In the genomic region with DNA sequence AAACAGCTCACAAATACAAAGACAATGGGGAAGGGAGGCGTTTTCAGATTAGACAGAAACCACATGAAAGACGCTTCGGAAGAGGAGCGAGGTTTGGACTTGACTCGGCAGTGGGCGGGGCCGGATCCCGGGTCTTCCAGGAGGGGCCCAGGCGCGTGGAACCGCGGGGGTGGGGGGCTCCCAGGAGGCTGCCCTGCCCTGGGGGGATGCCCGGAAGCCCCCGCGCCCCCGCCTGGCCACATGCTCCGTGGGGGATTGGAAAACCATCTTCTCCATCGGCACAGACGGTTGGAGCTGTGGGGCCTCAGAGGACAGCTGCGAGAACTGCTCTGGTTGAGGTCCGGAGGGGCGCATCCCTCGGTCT, we compare ENCODE assay signal across 16 cellular contexts.
DNase-seq lines count a peak whose midpoint lies in the region; ATAC-seq and TF ChIP-seq lines count a peak whose summit lies in the region.
"Had no signal": no experiment of that assay in that cellular context is flagged by ENCODE, and none has a peak within 500 bp of the region (broad histone marks: within the 10 kb centered on the region; RNA-seq: fewer than 3 reads in every experiment).

No MANE protein-coding gene starts in this region.

- no peaks in the 10 kb centered on the region for H3K27me3 ChIP-seq in endodermal cell (ENCODE audit: control insufficient read depth, insufficient read depth, low read length, poor library complexity, severe bottlenecking)

- peaks cover 56% of the 10 kb centered on the region for H3K4me1 Mint-ChIP-seq in activated naive CD4-positive, alpha-beta T cell treated with anti-CD3 and anti-CD28 coated beads, Interleukin-2, amount 10 ng/mL, durations not matched to agents 7 days and 5 days
- H3K4me1 Mint-ChIP-seq in activated CD4-positive, alpha-beta memory T cell treated with anti-CD3 and anti-CD28 coated beads, Interleukin-2, amount 10 ng/mL, durations not matched to agents 7 days and 5 days = peaks cover 19% of the 10 kb centered on the region
- no peaks in the 10 kb centered on the region for H3K4me1 Mint-ChIP-seq in endodermal cell

- H3K27ac Mint-ChIP-seq in activated naive CD4-positive, alpha-beta T cell treated with anti-CD3 and anti-CD28 coated beads, Interleukin-2, amount 10 ng/mL, durations not matched to agents 7 days and 5 days = peak overlapping the region; percentile 91
- H3K27ac Mint-ChIP-seq in activated CD4-positive, alpha-beta memory T cell treated with anti-CD3 and anti-CD28 coated beads, Interleukin-2, amount 10 ng/mL, durations not matched to agents 7 days and 5 days = no peak overlapping the region
- no peak overlapping the region for H3K27ac Mint-ChIP-seq in endodermal cell

- H3K9me3 Mint-ChIP-seq in activated naive CD4-positive, alpha-beta T cell treated with anti-CD3 and anti-CD28 coated beads, Interleukin-2, amount 10 ng/mL, durations not matched to agents 7 days and 5 days = peaks cover 2% of the 10 kb centered on the region
- H3K9me3 Mint-ChIP-seq in activated CD4-positive, alpha-beta memory T cell treated with anti-CD3 and anti-CD28 coated beads, Interleukin-2, amount 10 ng/mL, durations not matched to agents 7 days and 5 days = no peaks in the 10 kb centered on the region
- no peaks in the 10 kb centered on the region for H3K9me3 Mint-ChIP-seq in endodermal cell

- H3K4me3 Mint-ChIP-seq in activated naive CD4-positive, alpha-beta T cell treated with anti-CD3 and anti-CD28 coated beads, Interleukin-2, amount 10 ng/mL, durations not matched to agents 7 days and 5 days = peak overlapping the region; percentile 60
- no peak overlapping the region for H3K4me3 Mint-ChIP-seq in activated CD4-positive, alpha-beta memory T cell treated with anti-CD3 and anti-CD28 coated beads, Interleukin-2, amount 10 ng/mL, durations not matched to agents 7 days and 5 days
- no peak overlapping the region for H3K4me3 Mint-ChIP-seq in endodermal cell

- no peak overlapping the region for H3K27ac ChIP-seq in endodermal cell (ENCODE audit: low read depth, low read length)
- H3K27ac ChIP-seq: left ventricle myocardium inferior had no signal

- ATAC-seq in stimulated activated naive CD8-positive, alpha-beta T cell treated with anti-CD3 and anti-CD28 coated beads, Interleukin-15, Interleukin-2, amounts not matched to agents 100 U/mL and 50 U/mL, for 24 hours = peak; percentile 12
- ATAC-seq in GM21825 (IDR thresholded peaks at IDR 0.05; ENCODE audit: unreplicated experiment) (no peak), GM19035 (IDR thresholded peaks at IDR 0.05; ENCODE audit: unreplicated experiment) (no peak), omental fat pad (ENCODE audit: low FRiP score) (no peak)
- ATAC-seq: PC-3 had no signal

- WGBS in endodermal cell (ENCODE audit: insufficient coverage in 1 of 2, insufficient read length in 1 of 2), 2 experiments = 88 to 92% methylated on average over 14 to 23 of the region's 23 CpGs

- no peak overlapping the region for H3K9ac ChIP-seq in endodermal cell (ENCODE audit: extremely low read depth, low read length, poor library complexity, severe bottlenecking)

- POLR2A ChIA-PET in activated CD4-positive, alpha-beta memory T cell treated with anti-CD3 and anti-CD28 coated beads, Interleukin-2, amount 10 ng/mL, durations not matched to agents 7 days and 5 days (lab: Charles Lee) = no interaction called here

- DNase-seq in activated naive CD4-positive, alpha-beta T cell treated with anti-CD3 and anti-CD28 coated beads, Interleukin-2, amount 10 ng/mL, durations not matched to agents 7 days and 5 days = peak; percentile 65
- DNase-seq in activated naive CD4-positive, alpha-beta T cell (lab: John Stamatoyannopoulos, UW) = no peak
- peak; percentile 18 for DNase-seq in activated CD4-positive, alpha-beta memory T cell treated with anti-CD3 and anti-CD28 coated beads, Interleukin-2, amount 10 ng/mL, durations not matched to agents 7 days and 5 days
- peak; percentile 31 for DNase-seq in endodermal cell
- peak; percentile 74 for DNase-seq in stimulated activated naive CD8-positive, alpha-beta T cell treated with anti-CD3 and anti-CD28 coated beads, Interleukin-15, Interleukin-2, amounts not matched to agents 100 U/mL and 50 U/mL, for 24 hours
- no peak for DNase-seq in omental fat pad (ENCODE audit: low spot score)
- DNase-seq: activated effector memory CD4-positive, alpha-beta T cell treated with Interleukin-2 at 50 U/mL for 16 hours; Calu3; effector CD8-positive, alpha-beta T cell; left ventricle myocardium inferior; NCI-H187 treated with DMSO at 0.1 percent for 48 hours; NCI-H526 treated with DMSO at 0.1 percent for 48 hours; PC-3; trophoblast cell had no signal

- TF ChIP-seq CTCF in endodermal cell (conservative IDR thresholded peaks at IDR 0.05) = no peak
- no peak for TF ChIP-seq CTCF in omental fat pad (IDR thresholded peaks at IDR 0.05)

- no peaks in the 10 kb centered on the region for H3K36me3 Mint-ChIP-seq in activated naive CD4-positive, alpha-beta T cell treated with anti-CD3 and anti-CD28 coated beads, Interleukin-2, amount 10 ng/mL, durations not matched to agents 7 days and 5 days
- no peaks in the 10 kb centered on the region for H3K36me3 Mint-ChIP-seq in activated CD4-positive, alpha-beta memory T cell treated with anti-CD3 and anti-CD28 coated beads, Interleukin-2, amount 10 ng/mL, durations not matched to agents 7 days and 5 days (ENCODE audit: low read depth)
- H3K36me3 Mint-ChIP-seq in endodermal cell (ENCODE audit: low read depth) = no peaks in the 10 kb centered on the region

- peaks cover 87% of the 10 kb centered on the region for H3K27me3 Mint-ChIP-seq in activated naive CD4-positive, alpha-beta T cell treated with anti-CD3 and anti-CD28 coated beads, Interleukin-2, amount 10 ng/mL, durations not matched to agents 7 days and 5 days
- H3K27me3 Mint-ChIP-seq in activated CD4-positive, alpha-beta memory T cell treated with anti-CD3 and anti-CD28 coated beads, Interleukin-2, amount 10 ng/mL, durations not matched to agents 7 days and 5 days = peaks cover 32% of the 10 kb centered on the region
- H3K27me3 Mint-ChIP-seq in endodermal cell (ENCODE audit: insufficient read depth) = no peaks in the 10 kb centered on the region

- H3K4me1 ChIP-seq in endodermal cell (ENCODE audit: control insufficient read depth, insufficient read depth, low read length) = no peaks in the 10 kb centered on the region
- H3K4me1 ChIP-seq: left ventricle myocardium inferior had no signal

- H3K4me3 ChIP-seq in endodermal cell (ENCODE audit: low read length) = no peak overlapping the region
- H3K4me3 ChIP-seq: left ventricle myocardium inferior had no signal

- H3K9me3 ChIP-seq in endodermal cell (ENCODE audit: control insufficient read depth, low read length) = no peaks in the 10 kb centered on the region
- H3K9me3 ChIP-seq: left ventricle myocardium inferior had no signal

- H3K36me3 ChIP-seq in endodermal cell (ENCODE audit: control insufficient read depth, insufficient read depth, low read length) = no peaks in the 10 kb centered on the region
- H3K36me3 ChIP-seq: left ventricle myocardium inferior had no signal

- CTCF ChIA-PET in activated naive CD4-positive, alpha-beta T cell treated with anti-CD3 and anti-CD28 coated beads, Interleukin-2, amount 10 ng/mL, durations not matched to agents 7 days and 5 days (lab: Charles Lee) = no interaction called here
- CTCF ChIA-PET in activated CD4-positive, alpha-beta memory T cell treated with anti-CD3 and anti-CD28 coated beads, Interleukin-2, amount 10 ng/mL, durations not matched to agents 7 days and 5 days (lab: Charles Lee) = no interaction called here

Comparison
In these comparisons a context has a peak if more than half of its experiments do, and no peak if none do; other contexts are left out.
1. DNase-seq: peak in activated naive CD4-positive, alpha-beta T cell treated with anti-CD3 and anti-CD28 coated beads, Interleukin-2, amount 10 ng/mL, durations not matched to agents 7 days and 5 days (single experiment), activated CD4-positive, alpha-beta memory T cell treated with anti-CD3 and anti-CD28 coated beads, Interleukin-2, amount 10 ng/mL, durations not matched to agents 7 days and 5 days (single experiment), endodermal cell (single experiment) and stimulated activated naive CD8-positive, alpha-beta T cell treated with anti-CD3 and anti-CD28 coated beads, Interleukin-15, Interleukin-2, amounts not matched to agents 100 U/mL and 50 U/mL, for 24 hours (single experiment); none in activated naive CD4-positive, alpha-beta T cell (0 of 4) and omental fat pad (single experiment).